In the genomic region with DNA sequence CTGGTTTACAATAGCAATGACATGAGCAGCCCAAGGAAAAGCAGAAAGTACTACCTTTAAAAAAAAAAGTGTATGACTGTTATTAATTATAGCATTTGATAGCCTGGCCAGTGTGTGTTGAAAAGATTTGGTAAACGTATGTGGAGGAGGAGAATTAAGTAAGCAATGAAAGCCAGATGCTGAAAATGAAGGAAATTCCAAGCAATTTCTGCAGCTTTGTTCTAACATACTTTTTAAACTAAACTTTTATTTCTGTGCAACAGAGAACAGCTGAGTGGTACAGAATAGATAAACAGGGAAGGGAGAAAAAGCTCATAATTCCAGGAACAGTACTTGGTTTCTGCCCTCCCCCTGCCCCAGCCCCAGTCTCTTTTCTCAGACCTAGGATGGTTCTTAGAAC, we compare ENCODE assay signal across 1 cellular context.
TF ChIP-seq lines count a peak whose summit lies in the region.

No MANE protein-coding gene starts in this region.

TF ChIP-seq in SK-N-SH treated with all-trans-retinoic acid at 6 μM for 48 hours, 23 proteins besides CTCF, POLR2A, EP300 and RAD21 (continued from another document):
- TF ChIP-seq CREB5 (CRISPR knock-in tag; IDR thresholded peaks at IDR 0.05; ENCODE audit: low read depth), result no peak
- TF ChIP-seq ZFP30 (CRISPR knock-in tag; IDR thresholded peaks at IDR 0.05), result no peak
- TF ChIP-seq, protein P1, sequence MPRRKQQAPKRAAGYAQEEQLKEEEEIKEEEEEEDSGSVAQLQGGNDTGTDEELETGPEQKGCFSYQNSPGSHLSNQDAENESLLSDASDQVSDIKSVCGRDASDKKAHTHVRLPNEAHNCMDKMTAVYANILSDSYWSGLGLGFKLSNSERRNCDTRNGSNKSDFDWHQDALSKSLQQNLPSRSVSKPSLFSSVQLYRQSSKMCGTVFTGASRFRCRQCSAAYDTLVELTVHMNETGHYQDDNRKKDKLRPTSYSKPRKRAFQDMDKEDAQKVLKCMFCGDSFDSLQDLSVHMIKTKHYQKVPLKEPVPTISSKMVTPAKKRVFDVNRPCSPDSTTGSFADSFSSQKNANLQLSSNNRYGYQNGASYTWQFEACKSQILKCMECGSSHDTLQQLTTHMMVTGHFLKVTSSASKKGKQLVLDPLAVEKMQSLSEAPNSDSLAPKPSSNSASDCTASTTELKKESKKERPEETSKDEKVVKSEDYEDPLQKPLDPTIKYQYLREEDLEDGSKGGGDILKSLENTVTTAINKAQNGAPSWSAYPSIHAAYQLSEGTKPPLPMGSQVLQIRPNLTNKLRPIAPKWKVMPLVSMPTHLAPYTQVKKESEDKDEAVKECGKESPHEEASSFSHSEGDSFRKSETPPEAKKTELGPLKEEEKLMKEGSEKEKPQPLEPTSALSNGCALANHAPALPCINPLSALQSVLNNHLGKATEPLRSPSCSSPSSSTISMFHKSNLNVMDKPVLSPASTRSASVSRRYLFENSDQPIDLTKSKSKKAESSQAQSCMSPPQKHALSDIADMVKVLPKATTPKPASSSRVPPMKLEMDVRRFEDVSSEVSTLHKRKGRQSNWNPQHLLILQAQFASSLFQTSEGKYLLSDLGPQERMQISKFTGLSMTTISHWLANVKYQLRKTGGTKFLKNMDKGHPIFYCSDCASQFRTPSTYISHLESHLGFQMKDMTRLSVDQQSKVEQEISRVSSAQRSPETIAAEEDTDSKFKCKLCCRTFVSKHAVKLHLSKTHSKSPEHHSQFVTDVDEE (CRISPR knock-in tag; IDR thresholded peaks at IDR 0.05), result no peak
- TF ChIP-seq BACH2 (CRISPR knock-in tag; IDR thresholded peaks at IDR 0.05; ENCODE audit: borderline replicate concordance), result no peak
- no peak for TF ChIP-seq ZNF8 (CRISPR knock-in tag; IDR thresholded peaks at IDR 0.05)
- no peak for TF ChIP-seq ZNF70 (CRISPR knock-in tag; IDR thresholded peaks at IDR 0.05)
- no peak for TF ChIP-seq ESRRG (CRISPR knock-in tag; IDR thresholded peaks at IDR 0.05)
- no peak for TF ChIP-seq SNAI2 (CRISPR knock-in tag; IDR thresholded peaks at IDR 0.05)
- TF ChIP-seq CSRNP3 (CRISPR knock-in tag; IDR thresholded peaks at IDR 0.05), result no peak
